In genomic region chr10:119686465-119687191, GRCh38 we compare ENCODE assay signal across 8 cellular contexts. TPM values are rescaled to one million over a fixed set of nuclear protein-coding genes. Genes with fewer than 3 reads are reported as not detected.
DNase-seq lines count a peak whose midpoint lies in the region; ATAC-seq and TF ChIP-seq lines count a peak whose summit lies in the region.

No MANE protein-coding gene starts in this region.

- no peak overlapping the region for H3K27ac ChIP-seq in CD8-positive, alpha-beta memory T cell (ENCODE audit: low read depth, low read length)
- peak overlapping the region; percentile 98 for H3K27ac ChIP-seq in HUES48 (ENCODE audit: low read depth, low read length)
- H3K27ac ChIP-seq in RWPE1, result peak overlapping the region; percentile 74
- peak overlapping the region; percentile 87 for H3K27ac ChIP-seq in foreskin keratinocyte

- no peaks in the 10 kb centered on the region for H3K27me3 ChIP-seq in CD8-positive, alpha-beta memory T cell (ENCODE audit: insufficient read depth, low read length, poor library complexity, severe bottlenecking)
- H3K27me3 ChIP-seq in HUES48 (ENCODE audit: control insufficient read depth, insufficient read depth, low read length) (no peaks in the 10 kb centered on the region), foreskin keratinocyte (no peaks in the 10 kb centered on the region)

- TF ChIP-seq CTCF in RWPE1 (conservative IDR thresholded peaks at IDR 0.05; ENCODE audit: low read depth) (peak; percentile 94), foreskin keratinocyte (conservative IDR thresholded peaks at IDR 0.05) (peak; percentile 99), neural crest cell (conservative IDR thresholded peaks at IDR 0.05) (peak; percentile 98)

- POLR2A ChIA-PET in CD8-positive, alpha-beta memory T cell (lab: Charles Lee), result interaction anchor here (1.0 kb wide), 1 partner anchor 565 kb away, joined by 3 read pairs; no protein-coding TSS in a partner anchor
- POLR2A ChIA-PET in RWPE1 (lab: Yijun Ruan, JAX; ENCODE audit: low non-redundant PET), result no interaction called here

- peak overlapping the region; percentile 35 for H3K4me3 ChIP-seq in CD8-positive, alpha-beta memory T cell (ENCODE audit: low read length)
- H3K4me3 ChIP-seq in HUES48 (ENCODE audit: low read depth, low read length), result peak overlapping the region; percentile 77

- H3K36me3 Mint-ChIP-seq in CD8-positive, alpha-beta memory T cell, result no peaks in the 10 kb centered on the region
- H3K36me3 Mint-ChIP-seq in neural crest cell (ENCODE audit: low read depth), result no peaks in the 10 kb centered on the region

- peaks cover 13 to 21% (median 18%) of the 10 kb centered on the region in 3 donors for H3K4me1 Mint-ChIP-seq in CD8-positive, alpha-beta memory T cell
- peaks cover 37% of the 10 kb centered on the region for H3K4me1 Mint-ChIP-seq in neural crest cell

- peak; percentile 69 to 85 (median 72) for DNase-seq in CD8-positive, alpha-beta memory T cell
- DNase-seq in RWPE1 (ENCODE audit: low spot score) (peak; percentile 78), activated gamma-delta T cell treated with Interleukin-2 at 50 U/mL for 16 hours (peak; percentile 75), foreskin keratinocyte (peak; percentile 97 to 98), neural crest cell (ENCODE audit: low read depth, low spot score) (peak; percentile 83)
- DNase-seq in stimulated activated naive CD8-positive, alpha-beta T cell treated with anti-CD3 and anti-CD28 coated beads, Interleukin-15, Interleukin-2, amounts not matched to agents 100 U/mL and 50 U/mL, for 24 hours, result peak; percentile 89

- H3K4me1 ChIP-seq in CD8-positive, alpha-beta memory T cell (ENCODE audit: insufficient read depth, low read length), result peaks cover 6% of the 10 kb centered on the region
- H3K4me1 ChIP-seq in HUES48 (ENCODE audit: control insufficient read depth, insufficient read depth, low read length) (peaks cover 24% of the 10 kb centered on the region), foreskin keratinocyte (peaks cover 19% of the 10 kb centered on the region)

- CTCF ChIA-PET in CD8-positive, alpha-beta memory T cell (lab: Charles Lee), result interaction anchor here (0.6 to 3.3 kb wide), 32 partner anchors 9 to 651 kb away, joined by 3 to 21 read pairs (median 4); partner anchors contain the start of genes BAG3 and INPP5F
- CTCF ChIA-PET in RWPE1 (lab: Yijun Ruan, JAX), result interaction anchor here (0.6 to 2.1 kb wide), 24 partner anchors 9 to 1901 kb away, joined by 3 to 11 read pairs (median 4); partner anchors contain the start of gene INPP5F

- no peaks in the 10 kb centered on the region for H3K36me3 ChIP-seq in CD8-positive, alpha-beta memory T cell (ENCODE audit: insufficient read depth, low read length)
- H3K36me3 ChIP-seq in HUES48 (ENCODE audit: control insufficient read depth, insufficient read depth, low read length), result no peaks in the 10 kb centered on the region

- H3K9me3 ChIP-seq in CD8-positive, alpha-beta memory T cell (ENCODE audit: low read length), result no peaks in the 10 kb centered on the region
- no peaks in the 10 kb centered on the region for H3K9me3 ChIP-seq in HUES48 (ENCODE audit: control insufficient read depth, insufficient read depth, low read length)

- peak; percentile 75 for ATAC-seq in GM21360 (IDR thresholded peaks at IDR 0.05; ENCODE audit: unreplicated experiment)
- ATAC-seq in foreskin keratinocyte, result peak; percentile 78
- peak; percentile 91 for ATAC-seq in stimulated activated naive CD8-positive, alpha-beta T cell treated with anti-CD3 and anti-CD28 coated beads, Interleukin-15, Interleukin-2, amounts not matched to agents 100 U/mL and 50 U/mL, for 24 hours

- H3K27me3 Mint-ChIP-seq in CD8-positive, alpha-beta memory T cell, result peaks cover 1 to 6% of the 10 kb centered on the region in 2 donors
- H3K27me3 Mint-ChIP-seq in neural crest cell (ENCODE audit: low read depth), result no peaks in the 10 kb centered on the region

- peak overlapping the region; percentile 8 to 88 (median 81) for H3K4me3 Mint-ChIP-seq in CD8-positive, alpha-beta memory T cell
- peak overlapping the region; percentile 77 for H3K4me3 Mint-ChIP-seq in neural crest cell

- H3K27ac Mint-ChIP-seq in CD8-positive, alpha-beta memory T cell, result peak overlapping the region in 6 of 8 donors; percentile 50 to 90 (median 57)
- H3K27ac Mint-ChIP-seq in neural crest cell (ENCODE audit: unreplicated experiment), result peak overlapping the region; percentile 54

- H3K9ac ChIP-seq in HUES48 (ENCODE audit: low read depth, low read length), result peak overlapping the region; percentile 61

- H3K9me3 Mint-ChIP-seq in CD8-positive, alpha-beta memory T cell, result no peaks in the 10 kb centered on the region
- no peaks in the 10 kb centered on the region for H3K9me3 Mint-ChIP-seq in neural crest cell

RNA-seq across cellular contexts. Expression of gene BAG3, which starts 35.4 kb away (rescaled TPM):
- 10 to 100 TPM; 12.0 to 12.5 TPM for total RNA-seq in CD8-positive, alpha-beta memory T cell
- polyA plus RNA-seq in CD8-positive, alpha-beta memory T cell, result 11.3 TPM
- 60.7 and 65.4 TPM in 2 replicates for total RNA-seq in foreskin keratinocyte
- 73.6 and 74.2 TPM in 2 replicates for polyA plus RNA-seq in foreskin keratinocyte
- 22.3 and 23.3 TPM in 2 replicates for total RNA-seq in neural crest cell

RNA-seq across cellular contexts. Expression of gene INPP5F, which starts 39.2 kb away (rescaled TPM):
- total RNA-seq in CD8-positive, alpha-beta memory T cell, result 10 to 100 TPM; 22.3 to 23.0 TPM
- polyA plus RNA-seq in CD8-positive, alpha-beta memory T cell, result 4.4 TPM
- total RNA-seq in foreskin keratinocyte (25.9 and 27.5 TPM in 2 replicates), neural crest cell (95.4 and 99.9 TPM in 2 replicates)
- polyA plus RNA-seq in foreskin keratinocyte, result 14.1 and 16.6 TPM in 2 replicates
